ENCODE assay signal across 1 cellular context in the genomic region with DNA sequence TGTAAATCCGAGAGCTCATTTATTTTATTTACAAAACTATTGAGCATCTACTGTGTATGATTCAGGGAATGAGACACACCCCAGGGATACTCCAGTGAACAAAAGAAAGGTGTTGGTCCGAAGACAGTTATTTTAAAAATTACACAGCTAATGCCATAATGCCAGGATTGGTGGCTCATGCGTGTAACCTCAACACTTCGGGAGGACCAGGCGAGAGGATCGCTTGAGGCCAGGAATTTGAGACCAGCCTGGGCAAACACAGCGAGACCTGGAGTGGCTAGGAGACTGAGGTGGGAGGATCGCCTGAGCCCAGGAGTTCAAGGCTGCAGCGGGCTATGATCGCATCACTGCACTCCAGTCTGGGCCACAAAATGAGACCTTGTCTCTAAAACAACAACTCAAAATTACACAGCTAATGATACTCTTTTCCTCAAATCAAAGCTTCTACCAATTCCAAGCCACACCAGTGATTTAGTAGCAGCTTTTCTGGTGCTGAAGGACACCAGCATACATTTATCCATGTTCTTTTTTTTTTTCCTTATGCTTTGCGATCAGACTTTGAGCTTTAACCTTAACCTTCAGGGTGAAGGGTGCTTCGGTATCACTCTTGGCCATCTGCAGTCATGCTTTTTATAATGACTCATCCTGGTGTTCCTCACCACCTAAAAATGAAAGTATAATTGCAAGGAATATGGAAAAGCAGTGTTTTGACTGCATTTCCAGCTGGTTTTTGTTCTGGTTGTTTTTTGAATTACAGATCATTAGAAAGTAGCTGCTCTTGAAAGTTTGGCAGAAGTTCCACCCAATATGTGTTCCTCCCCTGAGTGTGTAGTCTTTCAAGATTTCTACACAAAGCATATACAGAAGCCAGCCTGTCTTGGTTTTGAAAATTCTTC.
A peak's percentile ranks its signal among the peaks of the same experiment; 100 is the strongest.
TF ChIP-seq lines count a peak whose summit lies in the region.

No MANE protein-coding gene starts in this region.

TF ChIP-seq in GM12878, 131 proteins besides CTCF, POLR2A, EP300 and RAD21:
- TF ChIP-seq, protein P1, sequence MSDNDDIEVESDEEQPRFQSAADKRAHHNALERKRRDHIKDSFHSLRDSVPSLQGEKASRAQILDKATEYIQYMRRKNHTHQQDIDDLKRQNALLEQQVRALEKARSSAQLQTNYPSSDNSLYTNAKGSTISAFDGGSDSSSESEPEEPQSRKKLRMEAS (IDR thresholded peaks at IDR 0.05; ENCODE audit: low read depth, low read length), result no peak
- TF ChIP-seq HCFC1 (IDR thresholded peaks at IDR 0.05; ENCODE audit: low read length) (no peak), PBX3 (IDR thresholded peaks at IDR 0.05; ENCODE audit: insufficient replicate concordance, low read depth, low read length) (no peak), STAT1 (conservative IDR thresholded peaks at IDR 0.05) (no peak), IKZF2 (IDR thresholded peaks at IDR 0.05) (no peak), SIN3A (IDR thresholded peaks at IDR 0.05; ENCODE audit: low read depth, low read length) (no peak), SMARCA5 (IDR thresholded peaks at IDR 0.05) (0 out of 2 replicates have a peak, but pooled peaks have one; percentile 10), RB1 (IDR thresholded peaks at IDR 0.05; ENCODE audit: borderline replicate concordance) (no peak), TBL1XR1 (IDR thresholded peaks at IDR 0.05; ENCODE audit: low read depth, low read length) (no peak), NR2F1 (conservative IDR thresholded peaks at IDR 0.05) (0 out of 2 replicates have a peak, but pooled peaks have one; percentile 17), MYC (IDR thresholded peaks at IDR 0.05; ENCODE audit: insufficient read depth, insufficient read length, insufficient replicate concordance, low read length, severe bottlenecking) (no peak), NFIC (IDR thresholded peaks at IDR 0.05; ENCODE audit: low read depth, low read length) (peak; percentile 35; the same call in 1 of the 2 replicates), ZBTB33 (IDR thresholded peaks at IDR 0.05) (no peak), EGR1 (IDR thresholded peaks at IDR 0.05; ENCODE audit: borderline replicate concordance in 1 of 2, low read depth in 2 of 2, low read length in 2 of 2) (no peak), TCF12 (IDR thresholded peaks at IDR 0.05; ENCODE audit: low read depth, low read length) (no peak), SREBF1 (IDR thresholded peaks at IDR 0.05; ENCODE audit: low read length) (no peak), EZH2 (IDR thresholded peaks at IDR 0.05; ENCODE audit: borderline replicate concordance, control insufficient read depth, low read depth, low read length) (no peak), ZNF592 (IDR thresholded peaks at IDR 0.05) (no peak), JUNB (IDR thresholded peaks at IDR 0.05) (0 out of 2 replicates have a peak, but pooled peaks have one; percentile 29), CEBPB (IDR thresholded peaks at IDR 0.05; ENCODE audit: borderline replicate concordance in 1 of 2, low read depth in 2 of 2, low read length in 2 of 2) (no peak), SUPT20H (IDR thresholded peaks at IDR 0.05; ENCODE audit: borderline replicate concordance, control insufficient read depth, low read depth, low read length) (no peak), GATAD2B (conservative IDR thresholded peaks at IDR 0.05; ENCODE audit: low read depth) (no peak), SP1 (IDR thresholded peaks at IDR 0.05; ENCODE audit: low read depth, low read length) (no peak)
TF ChIP-seq in GM12878: peak in this region for 4.
